8 cellular contexts compared by ENCODE assay signal in genomic region chr4:6873792-6874461, GRCh38. TPM values are rescaled to one million over a fixed set of nuclear protein-coding genes. Genes with fewer than 3 reads are reported as not detected.
DNase-seq lines count a peak whose midpoint lies in the region; ATAC-seq, FAIRE-seq and TF ChIP-seq lines count a peak whose summit lies in the region.

No MANE protein-coding gene starts in this region.

- peak; percentile 77 for ATAC-seq in GM18511 (IDR thresholded peaks at IDR 0.05; ENCODE audit: unreplicated experiment)
- peak; percentile 85 for ATAC-seq in body of pancreas
- ATAC-seq in GM19397 (IDR thresholded peaks at IDR 0.05; ENCODE audit: unreplicated experiment), result no peak

- H3K27ac ChIP-seq in KMS-11 (no peak overlapping the region), body of pancreas (no peak overlapping the region), keratinocyte (ENCODE audit: control insufficient read depth, insufficient read depth, low read length) (no peak overlapping the region)

- no peak for TF ChIP-seq POLR2A in body of pancreas (IDR thresholded peaks at IDR 0.05)

- H3K9me3 ChIP-seq in body of pancreas, result no peaks in the 10 kb centered on the region
- no peaks in the 10 kb centered on the region for H3K9me3 ChIP-seq in keratinocyte (ENCODE audit: control insufficient read depth, low read depth, low read length)

- no peaks in the 10 kb centered on the region for H3K27me3 ChIP-seq in KMS-11 (ENCODE audit: insufficient read depth, low read depth)
- no peaks in the 10 kb centered on the region for H3K27me3 ChIP-seq in body of pancreas
- H3K27me3 ChIP-seq in keratinocyte (ENCODE audit: control insufficient read depth, extremely low read depth, insufficient read depth, low read length), result no peaks in the 10 kb centered on the region

- intact Hi-C loops in body of pancreas (cut with DNase I), result loop anchor here (5.0 kb wide), 1 partner anchor 147 kb away; no protein-coding TSS in a partner anchor

- peak; percentile 85 for FAIRE-seq in keratinocyte (lab: Jason Lieb, UNC)

- H3K79me2 ChIP-seq in KMS-11 (ENCODE audit: insufficient read depth, low read depth) (no peaks in the 10 kb centered on the region), keratinocyte (ENCODE audit: control insufficient read depth, insufficient read depth, low read length) (no peaks in the 10 kb centered on the region)

- H2AFZ ChIP-seq in KMS-11 (ENCODE audit: low read depth) (no peak overlapping the region), keratinocyte (ENCODE audit: control insufficient read depth, low read length) (no peak overlapping the region)

- TF ChIP-seq CTCF in KMS-11 (conservative IDR thresholded peaks at IDR 0.05; ENCODE audit: low read depth, low read length), result peak; percentile 72
- TF ChIP-seq CTCF in body of pancreas (IDR thresholded peaks at IDR 0.05), result peak; percentile 70 to 82 (median 78)
- TF ChIP-seq CTCF in keratinocyte (optimal IDR thresholded peaks at IDR 0.05 in 1 of 3, IDR thresholded peaks at IDR 0.05 in 1 of 3, conservative IDR thresholded peaks at IDR 0.05 in 1 of 3; ENCODE audit: extremely low read depth in 1 of 3, insufficient read depth in 2 of 3, low read length in 3 of 3), result peak; percentile 91 to 94 (median 93)

- H3K4me2 ChIP-seq in KMS-11, result no peak overlapping the region
- H3K4me2 ChIP-seq in keratinocyte (ENCODE audit: control insufficient read depth, extremely low read depth, insufficient read depth, low read depth, low read length), result no peak overlapping the region

- no peaks in the 10 kb centered on the region for H4K20me1 ChIP-seq in KMS-11 (ENCODE audit: insufficient read depth)
- H4K20me1 ChIP-seq in keratinocyte (ENCODE audit: control insufficient read depth, extremely low read depth, insufficient read depth, low read length), result no peaks in the 10 kb centered on the region

- WGBS in body of pancreas, 2 donors, result 34% methylated on average over 3 of the region's 3 CpGs; no CpG with 5 or more reads in 1 of the 2 donors

- H3K9ac ChIP-seq in KMS-11 (no peak overlapping the region), keratinocyte (ENCODE audit: control insufficient read depth, extremely low read depth, insufficient read depth, low read length) (no peak overlapping the region)

- dilution Hi-C loops in keratinocyte (cut with MboI; ENCODE audit: extremely low pct_ligation_motif_present, low sequenced_read_pairs), result no loop called here

- no peaks in the 10 kb centered on the region for H3K9me1 ChIP-seq in keratinocyte (ENCODE audit: control insufficient read depth, extremely low read depth, insufficient read depth, low read length)

- no peaks in the 10 kb centered on the region for H3K4me1 ChIP-seq in KMS-11 (ENCODE audit: low read depth, poor library complexity, severe bottlenecking)
- no peaks in the 10 kb centered on the region for H3K4me1 ChIP-seq in body of pancreas
- H3K4me1 ChIP-seq in keratinocyte (ENCODE audit: control insufficient read depth, extremely low read depth, insufficient read depth, low read length), result peaks cover 15% of the 10 kb centered on the region

- H3K36me3 ChIP-seq in KMS-11 (ENCODE audit: insufficient read depth) (no peaks in the 10 kb centered on the region), body of pancreas (replicated peaks in 1 of 2; ENCODE audit: insufficient read depth in 1 of 2, low read depth in 2 of 2) (peaks cover 0 to 11% of the 10 kb centered on the region in 2 donors), keratinocyte (ENCODE audit: control insufficient read depth in 2 of 2, extremely low read depth in 1 of 2, insufficient read depth in 2 of 2, low read length in 2 of 2) (peaks cover 23 to 30% of the 10 kb centered on the region in 2 experiments)

- DNase-seq in AG08396 (ENCODE audit: low spot score) (peak; percentile 58), UCSD-AML1 (lab: John Stamatoyannopoulos, UW; ENCODE audit: unreplicated experiment) (peak; percentile 70), body of pancreas (peak; percentile 72 to 81 (median 76)), keratinocyte (ENCODE audit: low read depth, low spot score) (peak; percentile 19)
- peak; percentile 78 for DNase-seq in stimulated activated CD4-positive, alpha-beta T cell treated with anti-CD3 and anti-CD28 coated beads, Interleukin-1b, Interleukin-23, amount 100 ng/mL, for 48 hours

- H3K4me3 ChIP-seq in KMS-11 (IDR thresholded peaks at IDR 0.05; ENCODE audit: insufficient read depth, low read depth, low read length), result no peak overlapping the region
- H3K4me3 ChIP-seq in body of pancreas, result no peak overlapping the region
- H3K4me3 ChIP-seq in keratinocyte (ENCODE audit: control insufficient read depth in 2 of 3, extremely low read depth in 1 of 3, insufficient read depth in 2 of 3, low read depth in 1 of 3, low read length in 3 of 3), result no peak overlapping the region

RNA-seq across cellular contexts. Expression of gene TBC1D14, which starts 35.7 kb away (rescaled TPM):
- total RNA-seq in body of pancreas, result 10 to 100 TPM; 10.5 to 20.0 TPM
- polyA plus RNA-seq in keratinocyte, result 49.8 to 55.1 TPM (median 52.0 TPM) in 3 replicates
- polyA plus RNA-seq in keratinocyte (2011; ENCODE audit: low read depth), result 33.5 TPM
- 54.8 and 57.0 TPM in 2 replicates for polyA plus RNA-seq in keratinocyte (2011; cell fraction: cytosol; rRNA removed)
- 55.4 and 57.0 TPM in 2 replicates for polyA plus RNA-seq in keratinocyte (2011; cell fraction: nucleus; rRNA removed)
- 38.2 and 59.5 TPM in 2 replicates for polyA plus RNA-seq in keratinocyte (2012; ENCODE audit: low replicate concordance)
- 50.5 to 53.0 TPM (median 51.1 TPM) in 3 replicates for polyA minus RNA-seq in keratinocyte
- 40.3 TPM for polyA minus RNA-seq in keratinocyte (2011; cell fraction: cytosol; rRNA and poly(A)+ RNA removed)
- 31.7 and 48.7 TPM in 2 replicates for polyA minus RNA-seq in keratinocyte (2011; cell fraction: nucleus; rRNA and poly(A)+ RNA removed)

Comparison
In these comparisons a context has a peak if more than half of its experiments do, and no peak if none do; other contexts are left out.
1. DNase-seq: peak in every context shown above with its lines; median percentile 78 in stimulated activated CD4-positive, alpha-beta T cell treated with anti-CD3 and anti-CD28 coated beads, Interleukin-1b, Interleukin-23, amount 100 ng/mL, for 48 hours; 76 in body of pancreas; 70 in UCSD-AML1; 58 in AG08396; 19 in keratinocyte.